ENCODE assay signal across 8 cellular contexts in the genomic region with DNA sequence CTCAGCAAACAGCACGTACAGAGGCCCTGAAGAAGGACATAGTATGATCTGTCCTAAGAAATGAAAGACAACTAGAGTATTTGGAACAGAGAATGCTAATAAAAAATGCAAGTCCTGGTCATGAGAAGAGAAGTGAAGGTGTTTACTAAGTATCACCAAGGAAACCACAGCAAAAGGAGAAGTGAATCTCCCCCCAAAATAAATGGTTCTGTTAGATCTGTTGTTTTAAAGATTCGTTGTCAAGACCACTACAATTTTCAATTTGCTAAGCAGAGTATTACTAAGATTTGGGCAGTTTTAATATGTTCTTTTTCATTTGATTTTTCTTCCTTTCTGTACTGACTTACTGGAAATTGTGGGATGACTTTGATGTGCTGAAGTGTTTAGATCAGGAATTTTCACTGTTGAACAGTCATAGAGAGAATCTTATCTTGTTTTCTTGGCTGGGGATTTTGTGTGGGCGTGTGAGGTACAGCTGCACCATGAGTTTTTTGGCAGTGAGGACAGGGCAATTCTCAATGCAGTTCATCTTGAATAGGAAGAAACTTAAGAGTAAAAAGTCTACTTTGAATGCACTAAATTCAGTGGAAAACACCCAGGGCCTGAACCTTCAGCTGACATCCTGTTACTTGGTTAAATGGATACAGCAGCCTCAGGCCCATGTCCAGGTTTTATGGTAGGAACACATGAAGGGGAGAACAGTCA.
DNase-seq lines count a peak whose midpoint lies in the region; ATAC-seq and TF ChIP-seq lines count a peak whose summit lies in the region.

No MANE protein-coding gene starts in this region.

- H3K4me2 ChIP-seq in PC-9: no peak overlapping the region

- H3K27me3 ChIP-seq in muscle layer of duodenum (ENCODE audit: low read depth, low read length) (no peaks in the 10 kb centered on the region), gastrocnemius medialis (no peaks in the 10 kb centered on the region), PC-9 (ENCODE audit: insufficient read depth, low read depth) (no peaks in the 10 kb centered on the region)

- TF ChIP-seq CTCF in GM13977 (IDR thresholded peaks at IDR 0.05; ENCODE audit: extremely low read depth, insufficient read depth, missing control alignments): no peak
- TF ChIP-seq CTCF in gastrocnemius medialis (IDR thresholded peaks at IDR 0.05 in 4 of 5, conservative IDR thresholded peaks at IDR 0.05 in 1 of 5): no peak
- no peak for TF ChIP-seq CTCF in PC-9 (conservative IDR thresholded peaks at IDR 0.05)

- peak; percentile 55 for DNase-seq in GM13977 (ENCODE audit: low spot score)
- DNase-seq in astrocyte of the hippocampus (ENCODE audit: low read depth, low spot score): peak; percentile 72
- no peak for DNase-seq in gastrocnemius medialis
- no peak for DNase-seq in PC-9
- DNase-seq in DMS53 treated with DMSO at 0.1 percent for 48 hours (lab: John Stamatoyannopoulos, UW; ENCODE audit: unreplicated experiment): no peak

- no peaks in the 10 kb centered on the region for H4K20me1 ChIP-seq in PC-9 (ENCODE audit: insufficient read depth)

- no peak overlapping the region for H2AFZ ChIP-seq in PC-9

- POLR2A ChIA-PET in PC-9 (lab: Charles Lee; ENCODE audit: unreplicated experiment): no interaction called here

- H3F3A ChIP-seq in PC-9 (ENCODE audit: insufficient read depth, low read depth): no peaks in the 10 kb centered on the region

- peak overlapping the region; percentile 32 for H3K27ac ChIP-seq in muscle layer of duodenum (ENCODE audit: low read length)
- H3K27ac ChIP-seq in gastrocnemius medialis: peak overlapping the region in 2 of 4 donors; percentile 11 to 27
- no peak overlapping the region for H3K27ac ChIP-seq in PC-9

- CTCF ChIA-PET in PC-9 (lab: Charles Lee): interaction anchor here (0.6 kb wide), 1 partner anchor 581 kb away, joined by 3 read pairs; no protein-coding TSS in a partner anchor

- ATAC-seq in GM21381 (IDR thresholded peaks at IDR 0.05; ENCODE audit: unreplicated experiment) (peak; percentile 96), HG03558 (IDR thresholded peaks at IDR 0.05; ENCODE audit: extremely low read depth, unreplicated experiment) (peak; percentile 84), gastrocnemius medialis (no peak)

- H3K9me3 ChIP-seq in muscle layer of duodenum (ENCODE audit: control insufficient read depth in 1 of 2, low read length in 2 of 2) (no peaks in the 10 kb centered on the region), gastrocnemius medialis (no peaks in the 10 kb centered on the region), PC-9 (ENCODE audit: insufficient read depth, low read depth) (no peaks in the 10 kb centered on the region)

- no peak overlapping the region for H3K4me3 ChIP-seq in muscle layer of duodenum (ENCODE audit: low read depth in 1 of 2, low read length in 2 of 2)
- no peak overlapping the region for H3K4me3 ChIP-seq in gastrocnemius medialis
- H3K4me3 ChIP-seq in PC-9: no peak overlapping the region

- no TSS peak for BruUV-seq in PC-9 (replicated peaks; lab: Mats Ljungman, UMichigan)

- H3K4me1 ChIP-seq in muscle layer of duodenum (ENCODE audit: control insufficient read depth in 1 of 2, insufficient read depth in 2 of 2, low read length in 2 of 2) (peaks cover 0 to 19% of the 10 kb centered on the region in 2 donors), gastrocnemius medialis (peaks cover 9 to 18% of the 10 kb centered on the region in 2 donors), PC-9 (replicated peaks; ENCODE audit: insufficient read depth) (no peaks in the 10 kb centered on the region)

- in situ Hi-C loops in GM13977 (cut with MboI; ENCODE audit: low pct_unique_long_range_greater_than_20kb, low sequenced_read_pairs, unreplicated experiment) (no loop called here), gastrocnemius medialis (cut with MboI; ENCODE audit: low sequenced_read_pairs in 4 of 4) (no loop called here)

- H3K36me3 ChIP-seq in muscle layer of duodenum (ENCODE audit: control insufficient read depth in 1 of 2, insufficient read depth in 2 of 2, low read length in 2 of 2) (no peaks in the 10 kb centered on the region), gastrocnemius medialis (no peaks in the 10 kb centered on the region), PC-9 (ENCODE audit: low read depth) (no peaks in the 10 kb centered on the region)

- intact Hi-C loops in gastrocnemius medialis (cut with DNase I; ENCODE audit: low total_unique reads) (no loop called here), PC-9 (cut with micrococcal nuclease; ENCODE audit: unreplicated experiment) (no loop called here)

- H3K9me2 ChIP-seq in PC-9 (ENCODE audit: insufficient read depth): no peaks in the 10 kb centered on the region

- TF ChIP-seq POLR2A in gastrocnemius medialis (IDR thresholded peaks at IDR 0.05): no peak

- H3K79me2 ChIP-seq in PC-9 (ENCODE audit: low read depth): no peaks in the 10 kb centered on the region

Comparison
In these comparisons a context has a peak if more than half of its experiments do, and no peak if none do; other contexts are left out.
1. DNase-seq: peak in GM13977 (single experiment) and astrocyte of the hippocampus (single experiment); none in gastrocnemius medialis (0 of 2), PC-9 (0 of 2) and DMS53 treated with DMSO at 0.1 percent for 48 hours (single experiment).
2. ATAC-seq: peak in GM21381 (single experiment) and HG03558 (single experiment); none in gastrocnemius medialis (0 of 2).